ENCODE assay signal across 2 cellular contexts in the genomic region with DNA sequence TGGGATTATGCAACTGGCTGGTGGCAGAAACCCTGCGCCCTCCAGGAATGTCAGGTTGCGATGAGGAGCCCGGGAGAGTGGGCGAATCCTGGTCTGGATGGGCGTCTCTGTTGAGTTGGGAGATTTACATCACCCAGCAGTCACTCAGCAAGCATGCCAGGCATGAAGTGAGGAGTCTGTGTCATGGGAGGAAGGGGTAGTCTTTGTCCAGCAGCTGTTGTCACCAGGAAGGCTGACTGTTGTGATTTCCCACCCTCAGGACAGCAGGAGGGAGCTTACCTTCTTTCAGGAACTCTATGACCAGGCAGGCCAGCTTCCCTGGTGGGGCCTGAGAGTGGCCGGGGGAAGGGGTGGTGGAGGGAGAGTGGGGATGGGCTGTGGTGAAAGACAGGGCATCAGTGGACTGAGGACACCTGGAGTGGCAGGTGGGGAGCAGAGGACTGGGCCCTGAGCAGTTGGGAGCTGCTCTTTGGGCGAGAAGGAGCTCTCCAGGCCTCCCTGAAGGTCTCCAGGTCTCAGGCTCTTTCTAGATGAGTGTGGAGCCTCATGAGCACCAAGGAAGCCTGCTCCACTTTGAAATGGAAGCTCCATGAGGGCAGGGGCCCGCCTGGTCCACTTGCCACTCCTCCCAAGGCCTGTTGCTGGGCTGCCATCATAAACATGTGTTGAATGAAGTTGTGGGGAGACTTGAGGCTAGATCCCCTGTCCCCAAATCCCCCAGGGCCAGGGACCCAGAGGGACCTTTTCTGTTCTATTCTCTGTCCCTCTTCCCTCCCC.
TF ChIP-seq lines count a peak whose summit lies in the region.

No MANE protein-coding gene starts in this region.

TF ChIP-seq in SK-N-SH, 30 proteins besides CTCF, POLR2A, EP300 and RAD21 (continued from another document):
- TF ChIP-seq, protein P1, sequence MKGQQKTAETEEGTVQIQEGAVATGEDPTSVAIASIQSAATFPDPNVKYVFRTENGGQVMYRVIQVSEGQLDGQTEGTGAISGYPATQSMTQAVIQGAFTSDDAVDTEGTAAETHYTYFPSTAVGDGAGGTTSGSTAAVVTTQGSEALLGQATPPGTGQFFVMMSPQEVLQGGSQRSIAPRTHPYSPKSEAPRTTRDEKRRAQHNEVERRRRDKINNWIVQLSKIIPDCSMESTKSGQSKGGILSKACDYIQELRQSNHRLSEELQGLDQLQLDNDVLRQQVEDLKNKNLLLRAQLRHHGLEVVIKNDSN (IDR thresholded peaks at IDR 0.05; ENCODE audit: borderline replicate concordance, low read depth) = no peak
- no peak for TF ChIP-seq EZH2phosphoT487 (IDR thresholded peaks at IDR 0.05; ENCODE audit: borderline replicate concordance, low read depth)
- TF ChIP-seq PBX3 (IDR thresholded peaks at IDR 0.05) = no peak
- TF ChIP-seq GATA2 (CRISPR knock-in tag; IDR thresholded peaks at IDR 0.05) = no peak
- no peak for TF ChIP-seq GABPA (IDR thresholded peaks at IDR 0.05; ENCODE audit: low read depth)
- no peak for TF ChIP-seq POLR2AphosphoS5 (IDR thresholded peaks at IDR 0.05; ENCODE audit: low read depth, low read length)
- TF ChIP-seq YY1 (IDR thresholded peaks at IDR 0.05; ENCODE audit: low read depth) = no peak
- no peak for TF ChIP-seq FOSL2 (IDR thresholded peaks at IDR 0.05; ENCODE audit: borderline replicate concordance, low read depth)
- TF ChIP-seq RXRA (IDR thresholded peaks at IDR 0.05; ENCODE audit: borderline replicate concordance, low read depth) = no peak
- TF ChIP-seq TCF12 (IDR thresholded peaks at IDR 0.05) = no peak
- TF ChIP-seq, protein P2, sequence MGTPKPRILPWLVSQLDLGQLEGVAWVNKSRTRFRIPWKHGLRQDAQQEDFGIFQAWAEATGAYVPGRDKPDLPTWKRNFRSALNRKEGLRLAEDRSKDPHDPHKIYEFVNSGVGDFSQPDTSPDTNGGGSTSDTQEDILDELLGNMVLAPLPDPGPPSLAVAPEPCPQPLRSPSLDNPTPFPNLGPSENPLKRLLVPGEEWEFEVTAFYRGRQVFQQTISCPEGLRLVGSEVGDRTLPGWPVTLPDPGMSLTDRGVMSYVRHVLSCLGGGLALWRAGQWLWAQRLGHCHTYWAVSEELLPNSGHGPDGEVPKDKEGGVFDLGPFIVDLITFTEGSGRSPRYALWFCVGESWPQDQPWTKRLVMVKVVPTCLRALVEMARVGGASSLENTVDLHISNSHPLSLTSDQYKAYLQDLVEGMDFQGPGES (IDR thresholded peaks at IDR 0.05; ENCODE audit: low read depth, low read length) = no peak
- TF ChIP-seq ZBTB33 (IDR thresholded peaks at IDR 0.05; ENCODE audit: borderline replicate concordance, low read depth) = no peak
- no peak for TF ChIP-seq TEAD4 (IDR thresholded peaks at IDR 0.05; ENCODE audit: borderline replicate concordance, insufficient read depth)
- TF ChIP-seq ELF1 (IDR thresholded peaks at IDR 0.05) = no peak
- no peak for TF ChIP-seq NFIC (IDR thresholded peaks at IDR 0.05; ENCODE audit: borderline replicate concordance)
- no peak for TF ChIP-seq JUND (IDR thresholded peaks at IDR 0.05)
- TF ChIP-seq MEF2A (IDR thresholded peaks at IDR 0.05; ENCODE audit: borderline replicate concordance, low read depth) = no peak
- TF ChIP-seq TAF1 (IDR thresholded peaks at IDR 0.05; ENCODE audit: borderline replicate concordance, low read depth, low read length) = no peak

TF ChIP-seq in SK-N-SH treated with all-trans-retinoic acid at 6 μM for 48 hours, 23 proteins besides CTCF, POLR2A, EP300 and RAD21 (continued from another document):
- TF ChIP-seq PATZ1 (CRISPR knock-in tag; IDR thresholded peaks at IDR 0.05; ENCODE audit: borderline replicate concordance) (no peak), ARNTL (CRISPR knock-in tag; IDR thresholded peaks at IDR 0.05; ENCODE audit: borderline replicate concordance, low read depth) (no peak), CREB5 (CRISPR knock-in tag; IDR thresholded peaks at IDR 0.05; ENCODE audit: low read depth) (no peak), PPARA (CRISPR knock-in tag; IDR thresholded peaks at IDR 0.05; ENCODE audit: borderline replicate concordance) (no peak), BACH2 (CRISPR knock-in tag; IDR thresholded peaks at IDR 0.05; ENCODE audit: borderline replicate concordance) (no peak), ESRRG (CRISPR knock-in tag; IDR thresholded peaks at IDR 0.05) (no peak), ZFP3 (CRISPR knock-in tag; IDR thresholded peaks at IDR 0.05) (no peak)
